Comparison of ENCODE assay signal across 8 cellular contexts in the genomic region with DNA sequence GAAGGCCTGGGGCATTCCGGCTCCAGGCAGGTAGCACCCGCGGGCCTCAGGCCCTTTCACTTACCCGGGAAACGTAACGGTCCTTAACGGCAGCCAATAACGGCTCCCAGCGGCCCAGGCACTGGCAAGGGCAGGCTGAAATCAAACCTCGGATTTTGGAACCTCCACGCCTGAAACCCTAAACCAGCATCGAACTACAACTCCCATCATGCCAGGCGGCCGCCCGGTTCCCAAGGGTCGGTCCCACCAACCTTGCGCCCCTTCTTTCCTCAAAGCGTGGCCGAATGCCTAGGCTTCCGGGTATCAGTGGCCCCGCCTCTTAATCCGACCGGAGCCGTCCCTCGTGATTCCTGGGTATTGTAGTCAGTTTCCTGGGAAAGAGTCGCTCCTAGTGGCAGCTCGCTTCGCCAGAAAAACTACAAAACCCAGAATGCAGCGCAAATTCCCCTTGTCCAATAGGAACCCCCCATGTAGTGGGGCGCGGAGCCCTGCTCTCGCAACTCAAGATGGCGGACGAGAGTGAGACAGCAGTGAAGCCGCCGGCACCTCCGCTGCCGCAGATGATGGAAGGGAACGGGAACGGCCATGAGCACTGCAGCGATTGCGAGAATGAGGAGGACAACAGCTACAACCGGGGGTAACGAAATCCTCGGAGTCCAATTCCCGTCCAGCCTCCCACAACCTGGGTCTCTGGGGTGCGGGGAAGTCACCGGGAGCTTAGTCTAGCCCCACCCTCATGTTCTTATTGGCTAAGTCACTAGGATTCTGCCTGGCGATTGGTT. TPM values are rescaled to one million over a fixed set of nuclear protein-coding genes. Genes with fewer than 3 reads are reported as not detected.
A peak's percentile ranks its signal among the peaks of the same experiment; 100 is the strongest.
DNase-seq lines count a peak whose midpoint lies in the region; ATAC-seq, FAIRE-seq and TF ChIP-seq lines count a peak whose summit lies in the region.

Gene NMT1 (plus strand): TSS at position 494 of the 782 bp plus-strand sequence. CDS start 13 bp downstream, at position 507.

- intact Hi-C loops in body of pancreas (cut with DNase I), result no loop called here
- intact Hi-C loops in sciatic nerve (cut with DNase I), result no loop called here

- peak; percentile 92 for FAIRE-seq in TTC549 (lab: Jason Lieb, UNC)

- peak within 1 kb of the TSS; percentile 78 for H3K27ac ChIP-seq in 22Rv1
- H3K27ac ChIP-seq in body of pancreas, result peak within 1 kb of the TSS; percentile 56 to 88 (median 74)

- peak; percentile 88 for ATAC-seq in GM18520 (IDR thresholded peaks at IDR 0.05; ENCODE audit: unreplicated experiment)
- peak; percentile 67 for ATAC-seq in HG03064 (IDR thresholded peaks at IDR 0.05; ENCODE audit: low read depth, unreplicated experiment)
- peak; percentile 98 for ATAC-seq in body of pancreas
- ATAC-seq in sciatic nerve, result peak; percentile 98

- TF ChIP-seq POLR2A in body of pancreas (IDR thresholded peaks at IDR 0.05), result peak; percentile 29 to 86 (median 80)

- no peaks in the 10 kb centered on the region for H3K9me3 ChIP-seq in body of pancreas

- DNase-seq in NCI-H2107 treated with DMSO at 0.1 percent for 48 hours (lab: John Stamatoyannopoulos, UW; ENCODE audit: unreplicated experiment) (peak; percentile 99), body of pancreas (peak; percentile 97 to 99 (median 98)), iPS DF 19.7 (ENCODE audit: low read depth, low spot score) (peak; percentile 97), sciatic nerve (ENCODE audit: low spot score) (peak; percentile 98)

- WGBS in body of pancreas, 2 donors, result 0 to 1% methylated on average over 21 to 49 of the region's 49 CpGs

- TF ChIP-seq CTCF in 22Rv1 (IDR thresholded peaks at IDR 0.05), result no peak
- TF ChIP-seq CTCF in body of pancreas (IDR thresholded peaks at IDR 0.05), result peak in 2 of 7 experiments; percentile 25 to 44

- no peaks in the 10 kb centered on the region for H3K36me3 ChIP-seq in body of pancreas (replicated peaks in 1 of 2; ENCODE audit: insufficient read depth in 1 of 2, low read depth in 2 of 2)

- H3K27me3 ChIP-seq in body of pancreas, result no peaks in the 10 kb centered on the region

- peaks cover 47% of the 10 kb centered on the region for H3K4me1 ChIP-seq in body of pancreas

- H3K4me3 ChIP-seq in body of pancreas, result peak within 1 kb of the TSS; percentile 26 to 89

RNA-seq across cellular contexts. Expression of gene NMT1, which starts in this region (rescaled TPM):
- total RNA-seq in body of pancreas (10 to 100 TPM; 26.5 to 33.9 TPM), sciatic nerve (98.4 TPM)

Comparison
In these comparisons a context has a peak if more than half of its experiments do, and no peak if none do; other contexts are left out.
1. Peak in every context shown above with its lines: DNase-seq, ATAC-seq, H3K4me3 ChIP-seq and H3K27ac ChIP-seq.